12 cellular contexts compared by ENCODE assay signal in the genomic region with DNA sequence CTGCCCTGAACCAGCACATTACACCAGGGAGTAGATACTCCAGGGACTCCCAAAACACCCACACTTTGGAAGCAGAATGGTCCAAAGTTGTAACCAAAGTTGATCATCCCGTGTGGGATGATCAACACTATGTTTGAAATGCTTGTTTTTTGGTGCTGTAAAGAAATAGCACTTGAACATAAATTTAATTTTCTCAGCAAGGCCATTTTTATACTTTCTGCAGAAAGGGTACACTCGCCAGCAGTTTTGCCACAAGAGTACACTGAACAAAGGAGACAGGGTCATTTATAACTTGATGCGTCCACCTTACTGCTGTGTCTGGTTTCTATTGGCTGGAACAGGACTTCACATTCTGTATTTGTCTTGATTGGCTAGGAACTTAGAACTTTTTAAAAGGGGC. TPM values are rescaled to one million over a fixed set of nuclear protein-coding genes. Genes with fewer than 3 reads are reported as not detected.
DNase-seq lines count a peak whose midpoint lies in the region; ATAC-seq, FAIRE-seq and TF ChIP-seq lines count a peak whose summit lies in the region.
"Not testable (repeated sequence)": the region's sequence is repeated elsewhere in the genome, so short reads cannot be mapped to it uniquely, and the experiment has no call there.
"Had no signal": no experiment of that assay in that cellular context is flagged by ENCODE, and none has a peak within 500 bp of the region (broad histone marks: within the 10 kb centered on the region; RNA-seq: fewer than 3 reads in every experiment).

No MANE protein-coding gene starts in this region.

- not testable (repeated sequence) for BruUV-seq in K562 (replicated peaks; lab: Mats Ljungman, UMichigan); HepG2 (replicated peaks; lab: Mats Ljungman, UMichigan)

- not testable (repeated sequence) for ATAC-seq in K562, HepG2

- H3K79me2 ChIP-seq in K562 (ENCODE audit: control insufficient read depth, insufficient read depth, low read length); HepG2 (ENCODE audit: insufficient read depth, low read length): not testable (repeated sequence)

- not testable (repeated sequence) for TF ChIP-seq RAD21 in K562 (CRISPR knock-in tag; conservative IDR thresholded peaks at IDR 0.05 in 1 of 2, IDR thresholded peaks at IDR 0.05 in 1 of 2); HepG2 (CRISPR knock-in tag; IDR thresholded peaks at IDR 0.05)

- not testable (repeated sequence) for H3K9me1 ChIP-seq in K562 (ENCODE audit: control insufficient read depth, insufficient read depth, low read length)

- H3K9ac ChIP-seq in adipocyte (ENCODE audit: low read length); K562 (ENCODE audit: insufficient read depth in 1 of 2, low read depth in 2 of 2, low read length in 2 of 2); HepG2 (ENCODE audit: insufficient read depth, low read depth, low read length): not testable (repeated sequence)

- not testable (repeated sequence) for H3K36me3 ChIP-seq in HEK293 (ENCODE audit: control insufficient read depth in 2 of 2, insufficient read depth in 1 of 2, low read length in 2 of 2); adipocyte (ENCODE audit: control insufficient read depth, insufficient read depth, low read length, severe bottlenecking); K562 (ENCODE audit: control insufficient read depth, insufficient read depth, low read length); HepG2 (replicated peaks in 1 of 2; ENCODE audit: control insufficient read depth in 1 of 2, insufficient read depth in 2 of 2, low read length in 2 of 2)

- in situ Hi-C loops in K562 (cut with MboI); HepG2 (cut with HindIII; ENCODE audit: extremely low pct_ligation_motif_present, low pct_unique_long_range_greater_than_20kb): not testable (repeated sequence)

- not testable (repeated sequence) for H3K27me3 ChIP-seq in adipocyte (replicated peaks; ENCODE audit: control insufficient read depth, insufficient read depth, low read length); K562 (ENCODE audit: control insufficient read depth in 2 of 2, insufficient read depth in 2 of 2, low read length in 2 of 2); HepG2 (ENCODE audit: control insufficient read depth in 1 of 2, insufficient read depth in 2 of 2, low read length in 2 of 2)

- not testable (repeated sequence) for DNase-seq in adipocyte (ENCODE audit: low read depth); K562 (ENCODE audit: extremely low read depth in 1 of 4, low spot score in 3 of 4); HepG2 (ENCODE audit: low spot score)

- H3K4me3 ChIP-seq in HEK293 (ENCODE audit: low read depth, low read length); K562; HepG2 (replicated peaks in 1 of 3; ENCODE audit: insufficient read depth in 1 of 3, low read depth in 2 of 3, low read length in 3 of 3): not testable (repeated sequence)
- peak overlapping the region; percentile 54 for H3K4me3 ChIP-seq in adipocyte (ENCODE audit: low read length)

- H3K27ac ChIP-seq in HEK293 (ENCODE audit: extremely low read depth, low read depth, low read length); K562 (ENCODE audit: extremely low read depth, low read depth, low read length); HepG2 (ENCODE audit: extremely low read length, insufficient read depth, low read length): not testable (repeated sequence)

- not testable (repeated sequence) for TF ChIP-seq POLR2A in K562 (conservative IDR thresholded peaks at IDR 0.05); HepG2 (IDR thresholded peaks at IDR 0.05; ENCODE audit: insufficient read depth in 1 of 2, low read depth in 2 of 2, low read length in 2 of 2)

- not testable (repeated sequence) for FAIRE-seq in K562 (lab: Jason Lieb, UNC); HepG2 (lab: Jason Lieb, UNC)

- POLR2A ChIA-PET in HEK293 (lab: Yijun Ruan, JAX); K562 (lab: Yijun Ruan, JAX); HepG2 (lab: Yijun Ruan, JAX): not testable (repeated sequence)

- not testable (repeated sequence) for H3K4me2 ChIP-seq in K562 (ENCODE audit: insufficient read depth, low read length); HepG2 (ENCODE audit: low read depth, low read length)

- 0% methylated on average over 3 of the region's 3 CpGs for WGBS in K562 (ENCODE audit: insufficient coverage, low coverage, missing lambda C conversion rate)
- 18% methylated on average over 3 of the region's 3 CpGs for WGBS in HepG2 (ENCODE audit: low lambda C conversion rate)

- TF ChIP-seq EP300 in K562 (IDR thresholded peaks at IDR 0.05; ENCODE audit: low read length); HepG2 (IDR thresholded peaks at IDR 0.05; ENCODE audit: low read depth in 2 of 2, low read length in 2 of 2); HepG2 (CRISPR knock-in tag; IDR thresholded peaks at IDR 0.05; ENCODE audit: borderline replicate concordance): not testable (repeated sequence)

- intact Hi-C loops in K562 (cut with micrococcal nuclease); HepG2 (cut with micrococcal nuclease; ENCODE audit: unreplicated experiment): not testable (repeated sequence)

- TF ChIP-seq CTCF in HEK293 (tag by site-specific recombination; IDR thresholded peaks at IDR 0.05); K562 (IDR thresholded peaks at IDR 0.05 in 2 of 3, conservative IDR thresholded peaks at IDR 0.05 in 1 of 3; ENCODE audit: insufficient read depth in 2 of 3, low read depth in 1 of 3, low read length in 3 of 3); HepG2 (CRISPR knock-in tag; IDR thresholded peaks at IDR 0.05): not testable (repeated sequence)

- not testable (repeated sequence) for H3K4me1 ChIP-seq in HEK293 (ENCODE audit: control insufficient read depth, insufficient read depth, low read length); adipocyte (ENCODE audit: control insufficient read depth, insufficient read depth, low read length); K562 (replicated peaks in 1 of 2; ENCODE audit: control insufficient read depth in 2 of 2, insufficient read depth in 2 of 2, low read length in 2 of 2); HepG2 (ENCODE audit: insufficient read depth, low read length)

- not testable (repeated sequence) for H2AFZ ChIP-seq in K562 (ENCODE audit: low read depth, low read length); HepG2 (ENCODE audit: low read length)

- H4K20me1 ChIP-seq in K562 (replicated peaks; ENCODE audit: control insufficient read depth, insufficient read depth, low read length); HepG2 (ENCODE audit: insufficient read depth, low read length): not testable (repeated sequence)

- CTCF ChIA-PET in HEK293 (lab: Yijun Ruan, JAX); K562 (lab: Yijun Ruan, JAX; ENCODE audit: low intra/inter-chr PET ratio); HepG2 (lab: Yijun Ruan, JAX; ENCODE audit: low intra/inter-chr PET ratio, low total read pairs): not testable (repeated sequence)

- H3K9me3 ChIP-seq in HEK293 (ENCODE audit: control insufficient read depth, insufficient read depth, low read depth, low read length); K562 (replicated peaks; ENCODE audit: control insufficient read depth, insufficient read depth, low read depth, low read length): not testable (repeated sequence)
- H3K9me3 ChIP-seq in adipocyte (ENCODE audit: control insufficient read depth, low read length) (peaks cover 34% of the 10 kb centered on the region), HepG2 (ENCODE audit: low read length) (peaks cover 15% of the 10 kb centered on the region; the same call in 1 of the 2 replicates)

RNA-seq across cellular contexts. Expression of gene IRGM, which starts 14.5 kb away (rescaled TPM):
- total RNA-seq in K562 (2011; cell fraction: chromatin; rRNA removed; ENCODE audit: low replicate concordance): 0.86 TPM in 1 of 2 replicates, not detected in the other
- 0.26 and 0.33 TPM in 2 replicates for total RNA-seq in K562 (2011; cell fraction: nucleolus; rRNA removed)
- total RNA-seq in K562 (2011; cell fraction: nucleoplasm; rRNA removed): not detected in 2 replicates
- 0.24 TPM in 1 of 2 replicates, not detected in the other for total RNA-seq in K562 (2014; rRNA removed)
- 0.16 TPM in 1 of 2 replicates, not detected in the other for total RNA-seq in K562 (2014; rRNA removed; fragmentation: Illumina TruSeq; extraction: Trizol)
- 0.22 TPM in 1 of 2 replicates, not detected in the other for total RNA-seq in K562 (2015; rRNA removed; fragmentation: Illumina TruSeq; extraction: Trizol)
- total RNA-seq in K562 (2021): not detected in 2 replicates
- polyA plus RNA-seq in K562 (2011; rRNA removed): 0.15 TPM in 1 of 2 replicates, not detected in the other
- polyA plus RNA-seq in K562 (2011; cell fraction: cytosol; rRNA removed): 0.06 TPM in 1 of 2 replicates, not detected in the other
- polyA plus RNA-seq in K562 (2011; cell fraction: nucleus; rRNA removed): 0.11 and 0.13 TPM in 2 replicates
- 0.21 and 0.43 TPM in 2 replicates for polyA plus RNA-seq in K562 (2012)
- polyA plus RNA-seq in K562 (2014; fragmentation: Illumina TruSeq; extraction: Trizol): 0.09 and 0.15 TPM in 2 replicates
- not detected for polyA plus RNA-seq in K562 (2014; fragmentation: Nextera tagmentation; extraction: Ambion mirVana)
- not detected in 2 replicates for polyA plus RNA-seq in K562 (2014; rRNA removed)
- 0.33 TPM in 1 of 2 replicates, not detected in the other for polyA minus RNA-seq in K562 (2011; rRNA and poly(A)+ RNA removed)
- not detected in 2 replicates for polyA minus RNA-seq in K562 (2011; cell fraction: cytosol; rRNA and poly(A)+ RNA removed)
- polyA minus RNA-seq in K562 (2011; cell fraction: nucleus; rRNA and poly(A)+ RNA removed): 0.13 and 0.56 TPM in 2 replicates
- total RNA-seq in HepG2 (2016; rRNA removed; fragmentation: Illumina TruSeq; extraction: Trizol): not detected in 2 replicates
- total RNA-seq in HepG2 (2016; cell fraction: cytosol; rRNA removed; fragmentation: Illumina TruSeq; extraction: Trizol; ENCODE audit: low read depth): not detected in 2 replicates
- total RNA-seq in HepG2 (2016; cell fraction: insoluble cytoplasmic fraction; rRNA removed; fragmentation: Illumina TruSeq; extraction: Trizol): 0.06 TPM in 1 of 2 replicates, not detected in the other
- not detected in 2 replicates for total RNA-seq in HepG2 (2016; cell fraction: membrane; rRNA removed; fragmentation: Illumina TruSeq; extraction: Trizol)
- total RNA-seq in HepG2 (2016; cell fraction: nucleus; rRNA removed; fragmentation: Illumina TruSeq; extraction: Trizol): not detected in 2 replicates
- polyA plus RNA-seq in HepG2 (2011; rRNA removed): not detected in 2 replicates
- polyA plus RNA-seq in HepG2 (2011; cell fraction: cytosol; rRNA removed): 0.03 and 0.04 TPM in 2 replicates
- polyA plus RNA-seq in HepG2 (2011; cell fraction: nucleus; rRNA removed): 0.10 TPM in 2 replicates
- polyA plus RNA-seq in HepG2 (2012): not detected in 2 replicates
- not detected in 2 replicates for polyA plus RNA-seq in HepG2 (2016; cell fraction: cytosol; fragmentation: Illumina TruSeq; extraction: Trizol; ENCODE audit: low read depth)
- not detected in 2 replicates for polyA plus RNA-seq in HepG2 (2016; cell fraction: insoluble cytoplasmic fraction; fragmentation: Illumina TruSeq; extraction: Trizol; ENCODE audit: low read depth)
- not detected in 2 replicates for polyA plus RNA-seq in HepG2 (2016; cell fraction: membrane; fragmentation: Illumina TruSeq; extraction: Trizol; ENCODE audit: low read depth)
- not detected in 2 replicates for polyA plus RNA-seq in HepG2 (2016; cell fraction: nucleus; fragmentation: Illumina TruSeq; extraction: Trizol; ENCODE audit: insufficient read depth, low read depth)
- 0.23 TPM in 1 of 2 replicates, not detected in the other for polyA minus RNA-seq in HepG2 (2011; rRNA and poly(A)+ RNA removed; ENCODE audit: low replicate concordance)
- not detected in 2 replicates for polyA minus RNA-seq in HepG2 (2011; cell fraction: cytosol; rRNA and poly(A)+ RNA removed)
- not detected in 2 replicates for polyA minus RNA-seq in HepG2 (2011; cell fraction: nucleus; rRNA and poly(A)+ RNA removed)
- total RNA-seq: A172, A673, Calu3 had no signal
- polyA plus RNA-seq: A549, AG04450, BJ, CD14-positive monocyte had no signal

RNA-seq across cellular contexts. Expression of gene SMIM3, which starts 53.3 kb away (rescaled TPM):
- 5.3 and 6.3 TPM in 2 replicates for total RNA-seq in K562 (2011; cell fraction: chromatin; rRNA removed; ENCODE audit: low replicate concordance)
- total RNA-seq in K562 (2011; cell fraction: nucleolus; rRNA removed): 3.0 and 4.2 TPM in 2 replicates
- total RNA-seq in K562 (2011; cell fraction: nucleoplasm; rRNA removed): 5.6 and 6.4 TPM in 2 replicates
- total RNA-seq in K562 (2014; rRNA removed) (13.6 and 20.2 TPM in 2 replicates), K562 (2014; rRNA removed; fragmentation: Illumina TruSeq; extraction: Trizol) (14.6 and 15.8 TPM in 2 replicates), K562 (2015; rRNA removed; fragmentation: Illumina TruSeq; extraction: Trizol) (27.7 and 28.5 TPM in 2 replicates), K562 (2021) (13.0 and 13.7 TPM in 2 replicates), HepG2 (2016; rRNA removed; fragmentation: Illumina TruSeq; extraction: Trizol) (11.6 and 14.1 TPM in 2 replicates)
- polyA plus RNA-seq in K562 (2011; rRNA removed) (13.9 and 29.5 TPM in 2 replicates), K562 (2014; fragmentation: Illumina TruSeq; extraction: Trizol) (18.8 and 19.7 TPM in 2 replicates), K562 (2014; fragmentation: Nextera tagmentation; extraction: Ambion mirVana) (1 to 10 TPM; 4.1 to 6.7 TPM), K562 (2014; rRNA removed) (12.8 and 13.5 TPM in 2 replicates), HepG2 (2011; rRNA removed) (71.3 and 96.7 TPM in 2 replicates)
- 13.9 and 39.1 TPM in 2 replicates for polyA plus RNA-seq in K562 (2011; cell fraction: cytosol; rRNA removed)
- polyA plus RNA-seq in K562 (2011; cell fraction: nucleus; rRNA removed): 7.9 and 20.9 TPM in 2 replicates
- 24.7 and 45.6 TPM in 2 replicates for polyA plus RNA-seq in K562 (2012)
- polyA minus RNA-seq in K562 (2011; rRNA and poly(A)+ RNA removed): 5.6 and 14.2 TPM in 2 replicates
- polyA minus RNA-seq in K562 (2011; cell fraction: cytosol; rRNA and poly(A)+ RNA removed): 4.0 and 5.6 TPM in 2 replicates
- 2.3 and 5.7 TPM in 2 replicates for polyA minus RNA-seq in K562 (2011; cell fraction: nucleus; rRNA and poly(A)+ RNA removed)
- 17.2 and 21.9 TPM in 2 replicates for total RNA-seq in HepG2 (2016; cell fraction: cytosol; rRNA removed; fragmentation: Illumina TruSeq; extraction: Trizol; ENCODE audit: low read depth)
- 12.8 and 13.2 TPM in 2 replicates for total RNA-seq in HepG2 (2016; cell fraction: insoluble cytoplasmic fraction; rRNA removed; fragmentation: Illumina TruSeq; extraction: Trizol)
- total RNA-seq in HepG2 (2016; cell fraction: membrane; rRNA removed; fragmentation: Illumina TruSeq; extraction: Trizol): 26.9 and 32.8 TPM in 2 replicates
- 5.2 and 6.0 TPM in 2 replicates for total RNA-seq in HepG2 (2016; cell fraction: nucleus; rRNA removed; fragmentation: Illumina TruSeq; extraction: Trizol)
- 110 and 111 TPM in 2 replicates for polyA plus RNA-seq in HepG2 (2011; cell fraction: cytosol; rRNA removed)
- polyA plus RNA-seq in HepG2 (2011; cell fraction: nucleus; rRNA removed): 25.5 and 30.6 TPM in 2 replicates
- 81.2 and 85.5 TPM in 2 replicates for polyA plus RNA-seq in HepG2 (2012)
- polyA plus RNA-seq in HepG2 (2016; cell fraction: cytosol; fragmentation: Illumina TruSeq; extraction: Trizol; ENCODE audit: low read depth): 17.8 and 26.6 TPM in 2 replicates
- polyA plus RNA-seq in HepG2 (2016; cell fraction: insoluble cytoplasmic fraction; fragmentation: Illumina TruSeq; extraction: Trizol; ENCODE audit: low read depth): 12.2 and 14.7 TPM in 2 replicates
- 22.1 and 31.4 TPM in 2 replicates for polyA plus RNA-seq in HepG2 (2016; cell fraction: membrane; fragmentation: Illumina TruSeq; extraction: Trizol; ENCODE audit: low read depth)
- polyA plus RNA-seq in HepG2 (2016; cell fraction: nucleus; fragmentation: Illumina TruSeq; extraction: Trizol; ENCODE audit: insufficient read depth, low read depth): 8.9 and 9.4 TPM in 2 replicates
- 0.09 and 62.7 TPM in 2 replicates for polyA minus RNA-seq in HepG2 (2011; rRNA and poly(A)+ RNA removed; ENCODE audit: low replicate concordance)
- polyA minus RNA-seq in HepG2 (2011; cell fraction: cytosol; rRNA and poly(A)+ RNA removed): 32.4 and 33.9 TPM in 2 replicates
- 9.8 and 12.9 TPM in 2 replicates for polyA minus RNA-seq in HepG2 (2011; cell fraction: nucleus; rRNA and poly(A)+ RNA removed)
- total RNA-seq: B cell had no signal
